10 cellular contexts compared by ENCODE assay signal in the genomic region with DNA sequence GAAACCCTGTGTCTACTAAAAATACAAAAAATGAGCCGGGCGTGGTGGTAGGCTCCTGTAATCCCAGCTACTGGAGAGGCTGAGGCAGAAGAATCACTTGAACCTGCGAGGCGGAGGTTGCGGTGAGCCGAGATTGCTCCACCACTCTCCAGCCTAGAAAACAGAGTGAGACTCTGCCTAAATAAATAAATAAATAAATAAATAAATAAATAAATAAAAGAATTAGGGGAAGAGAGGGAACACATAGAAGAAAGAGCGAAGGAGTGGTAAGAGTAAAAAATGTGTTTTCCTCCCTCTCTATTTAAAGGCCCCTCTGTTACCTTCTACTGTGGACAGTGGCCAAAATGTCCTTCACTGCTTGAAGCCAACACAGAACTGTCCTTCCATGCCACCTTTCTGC.
"Had no signal": no experiment of that assay in that cellular context is flagged by ENCODE, and none has a peak within 500 bp of the region (broad histone marks: within the 10 kb centered on the region; RNA-seq: fewer than 3 reads in every experiment).

No MANE protein-coding gene starts in this region.

- H3K4me1 Mint-ChIP-seq: IgD-negative memory B cell had no signal

- H3K9me3 ChIP-seq: HAP-1 had no signal

- H3K27ac Mint-ChIP-seq: IgD-negative memory B cell had no signal

- H3K36me3 ChIP-seq: HAP-1 had no signal

- H3K36me3 Mint-ChIP-seq: IgD-negative memory B cell had no signal

- ATAC-seq: HCT116, HepG2 had no signal

- DNase-seq: GM23248, GOT3, H7, KBM-7 had no signal

- H3K4me3 Mint-ChIP-seq: IgD-negative memory B cell had no signal

- H3K27ac ChIP-seq: GM23248, HL-60, KMS-11 had no signal

- H3K4me3 ChIP-seq: GM23248, HAP-1 had no signal
